Comparison of ENCODE assay signal across 14 cellular contexts in the genomic region with DNA sequence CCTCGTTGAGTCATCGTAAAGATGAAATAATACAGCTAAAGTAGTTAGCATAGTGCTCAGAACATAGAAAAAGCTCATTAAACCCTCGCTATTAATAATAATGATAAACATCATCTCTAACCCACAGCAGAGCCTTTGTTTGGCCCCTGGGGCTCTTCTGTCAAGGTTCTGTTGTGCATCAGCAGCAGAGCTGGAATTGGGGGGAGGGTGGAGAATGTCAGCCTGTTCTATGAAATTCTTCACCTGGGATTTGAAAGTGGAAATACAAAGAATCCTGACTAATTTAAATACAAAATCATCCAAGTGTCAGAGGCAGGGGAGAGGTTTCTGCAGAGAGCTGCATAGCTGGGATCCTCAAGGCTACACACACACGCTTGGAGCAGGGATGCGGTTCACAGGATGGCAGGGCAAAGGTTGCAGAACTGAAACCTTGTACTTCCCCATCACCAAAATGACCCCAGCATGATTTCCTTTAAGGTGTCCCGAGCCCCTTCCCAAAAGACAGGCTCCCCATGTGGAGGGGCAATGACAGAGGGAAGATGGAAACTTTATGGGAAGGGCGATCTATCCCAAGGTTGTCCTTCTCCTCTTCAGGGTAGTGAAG.
A peak's percentile ranks its signal among the peaks of the same experiment; 100 is the strongest.
DNase-seq lines count a peak whose midpoint lies in the region; TF ChIP-seq lines count a peak whose summit lies in the region.
"Had no signal": no experiment of that assay in that cellular context is flagged by ENCODE, and none has a peak within 500 bp of the region (broad histone marks: within the 10 kb centered on the region; RNA-seq: fewer than 3 reads in every experiment).

No MANE protein-coding gene starts in this region.

- no peak overlapping the region for H2AK5ac ChIP-seq in neuronal stem cell (ENCODE audit: low read depth, low read length)

- POLR2A ChIA-PET in activated CD4-positive, alpha-beta T cell treated with anti-CD3 and anti-CD28 coated beads, Interleukin-2, amount 10 ng/mL, durations not matched to agents 7 days and 5 days (lab: Charles Lee) = interaction anchor here (0.7 to 1.6 kb wide), 4 partner anchors 9 to 393 kb away, joined by 3 to 5 read pairs (median 4); no protein-coding TSS in a partner anchor

- H3K27ac Mint-ChIP-seq in activated CD4-positive, alpha-beta T cell treated with anti-CD3 and anti-CD28 coated beads, Interleukin-2, amount 10 ng/mL, durations not matched to agents 7 days and 5 days = peak overlapping the region; percentile 95
- H3K27ac Mint-ChIP-seq in IgD-negative memory B cell (peak overlapping the region; percentile 28 to 84 (median 69)), progenitor cell of endocrine pancreas (no peak overlapping the region), endothelial cell (ENCODE audit: unreplicated experiment) (no peak overlapping the region)
- H3K27ac Mint-ChIP-seq in activated naive CD8-positive, alpha-beta T cell treated with anti-CD3 and anti-CD28 coated beads for 36 hours = peak overlapping the region; percentile 97

- no peak overlapping the region for H4K8ac ChIP-seq in neuronal stem cell (ENCODE audit: low read depth, low read length)

- no peak for TF ChIP-seq CTCF in progenitor cell of endocrine pancreas (IDR thresholded peaks at IDR 0.05; ENCODE audit: unreplicated experiment)
- TF ChIP-seq CTCF in endothelial cell (IDR thresholded peaks at IDR 0.05; ENCODE audit: unreplicated experiment) = no peak

- H2BK12ac ChIP-seq in neuronal stem cell (ENCODE audit: low read length) = no peak overlapping the region

- H3K4me2 ChIP-seq in neuronal stem cell (ENCODE audit: insufficient read depth, low read length, poor library complexity, severe bottlenecking) = no peak overlapping the region
- H3K4me2 ChIP-seq: PC-9 had no signal

- H3K36me3 ChIP-seq in neuronal stem cell (replicated peaks in 1 of 2; ENCODE audit: control insufficient read depth in 2 of 2, insufficient read depth in 2 of 2, low read length in 2 of 2) = no peaks in the 10 kb centered on the region

- no peaks in the 10 kb centered on the region for H3K27me3 Mint-ChIP-seq in activated CD4-positive, alpha-beta T cell treated with anti-CD3 and anti-CD28 coated beads, Interleukin-2, amount 10 ng/mL, durations not matched to agents 7 days and 5 days
- H3K27me3 Mint-ChIP-seq in IgD-negative memory B cell (peaks cover 1% of the 10 kb centered on the region), progenitor cell of endocrine pancreas (no peaks in the 10 kb centered on the region), endothelial cell (ENCODE audit: unreplicated experiment) (no peaks in the 10 kb centered on the region)
- no peaks in the 10 kb centered on the region for H3K27me3 Mint-ChIP-seq in activated naive CD8-positive, alpha-beta T cell treated with anti-CD3 and anti-CD28 coated beads for 36 hours

- CTCF ChIA-PET in activated CD4-positive, alpha-beta T cell treated with anti-CD3 and anti-CD28 coated beads, Interleukin-2, amount 10 ng/mL, durations not matched to agents 7 days and 5 days (lab: Charles Lee) = interaction anchor here (0.9 to 1.9 kb wide), 9 partner anchors 8 to 599 kb away, joined by 3 to 6 read pairs (median 4); no protein-coding TSS in a partner anchor

- H3K14ac ChIP-seq in neuronal stem cell (ENCODE audit: low read length) = no peak overlapping the region

- no CpG with 5 or more reads among the region's 7 CpGs for WGBS in neuronal stem cell (ENCODE audit: extremely low coverage in 2 of 2, insufficient read length in 2 of 2, insufficient replicate concordance in 1 of 2), 2 donors

- no peak overlapping the region for H2AFZ ChIP-seq in neuronal stem cell (ENCODE audit: low read length)
- H2AFZ ChIP-seq: parathyroid adenoma, PC-9 had no signal

- no peak overlapping the region for H4K91ac ChIP-seq in neuronal stem cell (ENCODE audit: low read depth, low read length, poor library complexity)

- H2BK120ac ChIP-seq in neuronal stem cell (ENCODE audit: low read depth, low read length) = no peak overlapping the region

- H3K9ac ChIP-seq in neuronal stem cell (ENCODE audit: low read depth, low read length, poor library complexity) = no peak overlapping the region
- H3K9ac ChIP-seq: parathyroid adenoma had no signal

- no peak overlapping the region for H3K18ac ChIP-seq in neuronal stem cell (ENCODE audit: low read length)

- no peak overlapping the region for H3K4ac ChIP-seq in neuronal stem cell (ENCODE audit: low read length)

- no peak overlapping the region for H2BK15ac ChIP-seq in neuronal stem cell (ENCODE audit: low read length)

- peaks cover 94% of the 10 kb centered on the region for H3K36me3 Mint-ChIP-seq in activated CD4-positive, alpha-beta T cell treated with anti-CD3 and anti-CD28 coated beads, Interleukin-2, amount 10 ng/mL, durations not matched to agents 7 days and 5 days (ENCODE audit: low read depth)
- H3K36me3 Mint-ChIP-seq in IgD-negative memory B cell (no peaks in the 10 kb centered on the region), progenitor cell of endocrine pancreas (ENCODE audit: insufficient read depth) (no peaks in the 10 kb centered on the region), endothelial cell (ENCODE audit: low read depth, unreplicated experiment) (peaks cover 4% of the 10 kb centered on the region)
- H3K36me3 Mint-ChIP-seq in activated naive CD8-positive, alpha-beta T cell treated with anti-CD3 and anti-CD28 coated beads for 36 hours = peaks cover 89% of the 10 kb centered on the region

- no peak overlapping the region for H2BK5ac ChIP-seq in neuronal stem cell (ENCODE audit: low read length)

- no peaks in the 10 kb centered on the region for H3K9me3 ChIP-seq in neuronal stem cell (replicated peaks in 1 of 2; ENCODE audit: control insufficient read depth in 2 of 2, insufficient read depth in 1 of 2, low read depth in 1 of 2, low read length in 2 of 2)

- H3K27ac ChIP-seq in neuronal stem cell (replicated peaks; ENCODE audit: low read length) = peak overlapping the region; percentile 23
- H3K27ac ChIP-seq: dorsolateral prefrontal cortex, parathyroid adenoma, PC-9 had no signal

- no peak for DNase-seq in activated CD4-positive, alpha-beta T cell treated with anti-CD3 and anti-CD28 coated beads, Interleukin-2, amount 10 ng/mL, durations not matched to agents 7 days and 5 days
- no peak for DNase-seq in activated CD4-positive, alpha-beta T cell treated with anti-CD3 and anti-CD28 coated beads for 1 hour
- no peak for DNase-seq in activated naive CD8-positive, alpha-beta T cell treated with anti-CD3 and anti-CD28 coated beads for 36 hours
- no peak for DNase-seq in neuronal stem cell (ENCODE audit: low spot score)
- no peak for DNase-seq in progenitor cell of endocrine pancreas (ENCODE audit: low spot score, unreplicated experiment)
- no peak for DNase-seq in endothelial cell (ENCODE audit: low spot score)
- DNase-seq in pons (ENCODE audit: low spot score) = no peak
- DNase-seq: dorsolateral prefrontal cortex, NCI-H446, PC-9, trophoblast cell had no signal

- H3K79me1 ChIP-seq in neuronal stem cell (ENCODE audit: low read depth, low read length) = no peaks in the 10 kb centered on the region

- H3K23ac ChIP-seq in neuronal stem cell (ENCODE audit: low read depth, low read length, poor library complexity) = no peak overlapping the region

- H3K4me3 Mint-ChIP-seq in activated CD4-positive, alpha-beta T cell treated with anti-CD3 and anti-CD28 coated beads, Interleukin-2, amount 10 ng/mL, durations not matched to agents 7 days and 5 days = peak overlapping the region; percentile 85
- H3K4me3 Mint-ChIP-seq in IgD-negative memory B cell = peak overlapping the region in 2 of 4 donors; percentile 17 to 81
- H3K4me3 Mint-ChIP-seq in activated naive CD8-positive, alpha-beta T cell treated with anti-CD3 and anti-CD28 coated beads for 36 hours = peak overlapping the region; percentile 91
- H3K4me3 Mint-ChIP-seq in progenitor cell of endocrine pancreas (ENCODE audit: low read depth) = no peak overlapping the region
- no peak overlapping the region for H3K4me3 Mint-ChIP-seq in endothelial cell (ENCODE audit: unreplicated experiment)

- peaks cover 7 to 27% of the 10 kb centered on the region in 2 donors for H3K4me1 ChIP-seq in neuronal stem cell (ENCODE audit: control insufficient read depth in 2 of 2, insufficient read depth in 1 of 2, low read depth in 1 of 2, low read length in 2 of 2)

- no peak overlapping the region for H3K4me3 ChIP-seq in neuronal stem cell (ENCODE audit: low read length in 2 of 2)
- H3K4me3 ChIP-seq: dorsolateral prefrontal cortex, lung, PC-9 had no signal

- H3K9me3 Mint-ChIP-seq in activated CD4-positive, alpha-beta T cell treated with anti-CD3 and anti-CD28 coated beads, Interleukin-2, amount 10 ng/mL, durations not matched to agents 7 days and 5 days = no peaks in the 10 kb centered on the region
- H3K9me3 Mint-ChIP-seq in IgD-negative memory B cell = no peaks in the 10 kb centered on the region
- H3K9me3 Mint-ChIP-seq in activated naive CD8-positive, alpha-beta T cell treated with anti-CD3 and anti-CD28 coated beads for 36 hours = no peaks in the 10 kb centered on the region
- H3K9me3 Mint-ChIP-seq in progenitor cell of endocrine pancreas (ENCODE audit: low read depth) = no peaks in the 10 kb centered on the region
- no peaks in the 10 kb centered on the region for H3K9me3 Mint-ChIP-seq in endothelial cell (ENCODE audit: unreplicated experiment)

- no peaks in the 10 kb centered on the region for H3K27me3 ChIP-seq in neuronal stem cell (ENCODE audit: control insufficient read depth in 3 of 3, insufficient read depth in 3 of 3, low read depth in 1 of 3, low read length in 3 of 3)

- peaks cover 88% of the 10 kb centered on the region for H3K4me1 Mint-ChIP-seq in activated CD4-positive, alpha-beta T cell treated with anti-CD3 and anti-CD28 coated beads, Interleukin-2, amount 10 ng/mL, durations not matched to agents 7 days and 5 days
- H3K4me1 Mint-ChIP-seq in IgD-negative memory B cell (peaks cover 58 to 74% (median 70%) of the 10 kb centered on the region in 3 donors), progenitor cell of endocrine pancreas (ENCODE audit: low read depth) (peaks cover 37% of the 10 kb centered on the region), endothelial cell (ENCODE audit: unreplicated experiment) (peaks cover 45% of the 10 kb centered on the region)
- peaks cover 80% of the 10 kb centered on the region for H3K4me1 Mint-ChIP-seq in activated naive CD8-positive, alpha-beta T cell treated with anti-CD3 and anti-CD28 coated beads for 36 hours

Comparison
In these comparisons a context has a peak if more than half of its experiments do, and no peak if none do; other contexts are left out.
1. H3K27ac Mint-ChIP-seq: peak in activated CD4-positive, alpha-beta T cell treated with anti-CD3 and anti-CD28 coated beads, Interleukin-2, amount 10 ng/mL, durations not matched to agents 7 days and 5 days (single experiment), IgD-negative memory B cell (3 of 3) and activated naive CD8-positive, alpha-beta T cell treated with anti-CD3 and anti-CD28 coated beads for 36 hours (single experiment); none in progenitor cell of endocrine pancreas (single experiment) and endothelial cell (single experiment).
2. H3K4me3 Mint-ChIP-seq: peak in activated CD4-positive, alpha-beta T cell treated with anti-CD3 and anti-CD28 coated beads, Interleukin-2, amount 10 ng/mL, durations not matched to agents 7 days and 5 days (single experiment) and activated naive CD8-positive, alpha-beta T cell treated with anti-CD3 and anti-CD28 coated beads for 36 hours (single experiment); none in progenitor cell of endocrine pancreas (single experiment) and endothelial cell (single experiment).